19 cellular contexts compared by ENCODE assay signal in the genomic region with DNA sequence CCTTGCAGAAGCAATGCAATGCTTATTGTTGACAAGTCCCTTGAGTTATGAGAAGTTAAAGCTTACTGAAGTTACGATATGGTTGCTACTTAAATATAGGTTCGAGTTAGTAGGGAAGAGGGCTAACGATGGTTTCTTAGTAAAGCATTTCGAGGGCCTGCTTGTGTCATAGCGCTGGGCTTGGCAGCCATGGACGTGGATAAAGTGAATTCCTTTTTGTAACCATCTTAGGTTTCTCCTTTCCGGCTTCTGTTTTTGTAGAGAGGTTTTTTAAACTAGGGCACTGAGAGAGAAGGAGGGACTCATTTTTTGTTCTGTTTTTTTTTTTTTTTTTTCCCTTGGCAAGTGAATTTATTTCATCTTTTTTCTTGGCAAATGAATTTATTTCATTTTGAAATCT. TPM values are rescaled to one million over a fixed set of nuclear protein-coding genes. Genes with fewer than 3 reads are reported as not detected.
A peak's percentile ranks its signal among the peaks of the same experiment; 100 is the strongest.
DNase-seq lines count a peak whose midpoint lies in the region; ATAC-seq and TF ChIP-seq lines count a peak whose summit lies in the region.
"Had no signal": no experiment of that assay in that cellular context is flagged by ENCODE, and none has a peak within 500 bp of the region (broad histone marks: within the 10 kb centered on the region; RNA-seq: fewer than 3 reads in every experiment).

No MANE protein-coding gene starts in this region.

- WGBS in H9 (ENCODE audit: extremely low coverage, insufficient read length, low lambda C conversion rate): no CpG with 5 or more reads among the region's 7 CpGs

- POLR2A ChIA-PET in T-cell (lab: Charles Lee): no interaction called here

- no peak overlapping the region for H2BK5ac ChIP-seq in H9 (ENCODE audit: insufficient read length, low read length)

- no peak overlapping the region for H4K5ac ChIP-seq in H9 (ENCODE audit: insufficient read length, low read depth, low read length)

- H3K27ac Mint-ChIP-seq in H9: peak overlapping the region in 2 of 3 experiments; percentile 31 to 55; a peak in 2 of 7 replicates
- peak overlapping the region; percentile 19 for H3K27ac Mint-ChIP-seq in chondrocyte (ENCODE audit: unreplicated experiment)
- H3K27ac Mint-ChIP-seq in T-cell: no peak overlapping the region
- H3K27ac Mint-ChIP-seq: CD4-positive, CD25-positive, alpha-beta regulatory T cell; HFFc6 had no signal

- H3K14ac ChIP-seq in H9 (ENCODE audit: insufficient read depth, low read length): no peak overlapping the region

- no peak overlapping the region for H3K4me3 ChIP-seq in fibroblast of the aortic adventitia (ENCODE audit: low read depth, low read length)
- H3K4me3 ChIP-seq: GM23248 had no signal

- H3K4me2 ChIP-seq in H9 (ENCODE audit: insufficient read depth, insufficient read length, low read length): no peak overlapping the region

- H3K9me3 ChIP-seq in H9 (ENCODE audit: control insufficient read depth, low read depth, low read length): no peaks in the 10 kb centered on the region
- H3K9me3 ChIP-seq: BE2C had no signal

- no peak for ATAC-seq in HG02642 (IDR thresholded peaks at IDR 0.05; ENCODE audit: poor library complexity, unreplicated experiment)
- no peak for ATAC-seq in T-cell (replicated peaks in 1 of 4)
- ATAC-seq: HCT116 had no signal

- H3K27me3 Mint-ChIP-seq in H9 (ENCODE audit: low read depth) (no peaks in the 10 kb centered on the region; the same call in 1 of the 2 replicates), chondrocyte (ENCODE audit: low read depth) (no peaks in the 10 kb centered on the region), T-cell (peaks cover 0 to 4% of the 10 kb centered on the region in 2 donors)
- H3K27me3 Mint-ChIP-seq: CD4-positive, CD25-positive, alpha-beta regulatory T cell had no signal

- H3K36me3 Mint-ChIP-seq in H9 (ENCODE audit: insufficient read depth in 1 of 3, low read depth in 3 of 3) (peaks cover 0 to under 1% (median 0%) of the 10 kb centered on the region in 3 experiments; a peak in 3 of 7 replicates), chondrocyte (ENCODE audit: low read depth) (no peaks in the 10 kb centered on the region), T-cell (no peaks in the 10 kb centered on the region)
- H3K36me3 Mint-ChIP-seq: CD4-positive, CD25-positive, alpha-beta regulatory T cell; CD8-positive, alpha-beta memory T cell had no signal

- H2BK15ac ChIP-seq in H9 (ENCODE audit: low read depth, low read length): no peak overlapping the region

- H4K20me1 ChIP-seq in H9 (ENCODE audit: control insufficient read depth, insufficient read depth, insufficient read length): no peaks in the 10 kb centered on the region

- no peak overlapping the region for H4K8ac ChIP-seq in H9 (replicated peaks; ENCODE audit: insufficient read length, low read depth, low read length)

- H3K4me1 ChIP-seq in H9 (ENCODE audit: insufficient read depth, low read length): no peaks in the 10 kb centered on the region

- H2BK20ac ChIP-seq in H9 (ENCODE audit: low read depth, low read length, poor library complexity, severe bottlenecking): no peak overlapping the region

- no peaks in the 10 kb centered on the region for H3K23me2 ChIP-seq in H9 (ENCODE audit: insufficient read length, low read depth, low read length, poor library complexity, severe bottlenecking)

- H3K23ac ChIP-seq in H9 (ENCODE audit: insufficient read length, low read depth, low read length): no peak overlapping the region

- H2BK120ac ChIP-seq in H9 (ENCODE audit: low read depth, low read length, poor library complexity, severe bottlenecking): no peak overlapping the region

- DNase-seq in H9 (no peak), chondrocyte (ENCODE audit: low spot score) (no peak), fibroblast of the aortic adventitia (ENCODE audit: low read depth) (peak; percentile 4), EL (no peak), T-cell (no peak)
- DNase-seq in activated CD4-positive, CD25-positive, alpha-beta regulatory T cell treated with anti-CD3 and anti-CD28 coated beads, Interleukin-2, amount 50 U/mL, for 72 hours: no peak
- DNase-seq: ACHN; BE2C; C1 segment of cervical spinal cord; CD4-positive, CD25-positive, alpha-beta regulatory T cell; CD8-positive, alpha-beta memory T cell; COR-L47; DMS 273 treated with DMSO at 0.1 percent for 48 hours; DMS53; DND-41; GM23248; HFFc6 had no signal

- no peak overlapping the region for H3K56ac ChIP-seq in H9 (ENCODE audit: insufficient read length, low read depth, low read length)

- no peak overlapping the region for H3K9ac ChIP-seq in H9 (ENCODE audit: extremely low read depth, insufficient read length, low read length)
- H3K9ac ChIP-seq: GM23248 had no signal

- H3K4me3 Mint-ChIP-seq in H9: no peak overlapping the region
- H3K4me3 Mint-ChIP-seq in chondrocyte (ENCODE audit: unreplicated experiment): no peak overlapping the region
- no peak overlapping the region for H3K4me3 Mint-ChIP-seq in T-cell
- H3K4me3 Mint-ChIP-seq: CD4-positive, CD25-positive, alpha-beta regulatory T cell; CD8-positive, alpha-beta memory T cell; HFFc6 had no signal

- CTCF ChIA-PET in T-cell (lab: Charles Lee): no interaction called here

- peaks cover 0 to under 1% of the 10 kb centered on the region in 2 experiments; a peak in 2 of 5 replicates for H3K9me3 Mint-ChIP-seq in H9
- no peaks in the 10 kb centered on the region for H3K9me3 Mint-ChIP-seq in chondrocyte (ENCODE audit: low read depth)
- no peaks in the 10 kb centered on the region for H3K9me3 Mint-ChIP-seq in T-cell
- H3K9me3 Mint-ChIP-seq: CD4-positive, CD25-positive, alpha-beta regulatory T cell; CD8-positive, alpha-beta memory T cell; HFFc6 had no signal

- no peak overlapping the region for H3K27ac ChIP-seq in H9 (ENCODE audit: insufficient read length, low read depth, low read length)
- H3K27ac ChIP-seq: GM23248 had no signal

- no peak overlapping the region for H2AFZ ChIP-seq in H9 (ENCODE audit: low read length)
- H2AFZ ChIP-seq: GM23248 had no signal

- peaks cover 8 to 13% of the 10 kb centered on the region in 2 experiments; a peak in 3 of 4 replicates for H3K4me1 Mint-ChIP-seq in H9
- H3K4me1 Mint-ChIP-seq in chondrocyte (ENCODE audit: low read depth): peaks cover 53% of the 10 kb centered on the region
- no peaks in the 10 kb centered on the region for H3K4me1 Mint-ChIP-seq in T-cell
- H3K4me1 Mint-ChIP-seq: CD4-positive, CD25-positive, alpha-beta regulatory T cell; CD8-positive, alpha-beta memory T cell had no signal

- H3K4ac ChIP-seq in H9 (ENCODE audit: low read depth, low read length): no peak overlapping the region

- H4K91ac ChIP-seq in H9 (ENCODE audit: insufficient read length, low read depth, low read length): no peak overlapping the region

- no peak overlapping the region for H2BK12ac ChIP-seq in H9 (ENCODE audit: insufficient read length, low read depth, low read length)

- TF ChIP-seq CTCF in H9 (conservative IDR thresholded peaks at IDR 0.05) (no peak), chondrocyte (IDR thresholded peaks at IDR 0.05) (no peak), fibroblast of the aortic adventitia (IDR thresholded peaks at IDR 0.05; ENCODE audit: insufficient read depth, low read length) (no peak)

- no peak overlapping the region for H2AK5ac ChIP-seq in H9 (ENCODE audit: insufficient read length, low read length)

- H3K79me1 ChIP-seq in H9 (ENCODE audit: insufficient read depth, low read depth, low read length, poor library complexity, severe bottlenecking): no peaks in the 10 kb centered on the region

- H3K18ac ChIP-seq in H9 (ENCODE audit: insufficient read length, low read depth, low read length): no peak overlapping the region

- no peaks in the 10 kb centered on the region for H3K79me2 ChIP-seq in H9 (ENCODE audit: insufficient read depth, low read length)

- H3T11ph ChIP-seq in H9 (ENCODE audit: low read length): no peak overlapping the region

- H3K27me3 ChIP-seq in H9 (ENCODE audit: insufficient read depth, low read length): no peaks in the 10 kb centered on the region; the same call in 1 of the 2 replicates
- H3K27me3 ChIP-seq: BE2C had no signal

RNA-seq across cellular contexts. Expression of gene TIAM2, which starts 27.6 kb away (rescaled TPM):
- 5.0 and 6.3 TPM in 2 replicates for total RNA-seq in H9 (2021)
- total RNA-seq in chondrocyte: 10.7 to 13.8 TPM (median 11.8 TPM) in 3 replicates
- 8.9 and 11.2 TPM in 2 replicates for total RNA-seq in fibroblast of the aortic adventitia (ENCODE audit: low replicate concordance)
- 1 to 10 TPM; 4.6 to 7.1 (median 6.8) TPM for total RNA-seq in T-cell

Comparison
In these comparisons a context has a peak if more than half of its experiments do, and no peak if none do; other contexts are left out.
1. H3K27ac Mint-ChIP-seq: peak in H9 (2 of 3) and chondrocyte (single experiment); none in T-cell (0 of 2).